15 cellular contexts compared by ENCODE assay signal in genomic region chr5:73892806-73893205, GRCh38.
DNase-seq lines count a peak whose midpoint lies in the region; ATAC-seq and TF ChIP-seq lines count a peak whose summit lies in the region.
"Had no signal": no experiment of that assay in that cellular context is flagged by ENCODE, and none has a peak within 500 bp of the region (broad histone marks: within the 10 kb centered on the region; RNA-seq: fewer than 3 reads in every experiment).

No MANE protein-coding gene starts in this region.

- H3K4me3 Mint-ChIP-seq in MCF 10A (ENCODE audit: unreplicated experiment): no peak overlapping the region
- H3K4me3 Mint-ChIP-seq: activated B cell treated with CpG ODN at 0.5 μM for 24 hours; activated naive CD4-positive, alpha-beta T cell treated with anti-CD3 and anti-CD28 coated beads, Interleukin-2, amount 10 ng/mL, durations not matched to agents 7 days and 5 days; stimulated activated naive CD8-positive, alpha-beta T cell treated with anti-CD3 and anti-CD28 coated beads, Interleukin-15, Interleukin-2, amounts not matched to agents 100 ng/mL and 50 ng/mL, for 24 hours had no signal

- TF ChIP-seq CTCF in MCF 10A (IDR thresholded peaks at IDR 0.05; ENCODE audit: unreplicated experiment): no peak
- TF ChIP-seq CTCF in breast epithelium (IDR thresholded peaks at IDR 0.05): no peak
- TF ChIP-seq CTCF in fibroblast of the aortic adventitia (IDR thresholded peaks at IDR 0.05; ENCODE audit: insufficient read depth, low read length): no peak

- H3K27ac Mint-ChIP-seq in MCF 10A (ENCODE audit: low read depth, unreplicated experiment): peak overlapping the region; percentile 14
- H3K27ac Mint-ChIP-seq: activated B cell treated with CpG ODN at 0.5 μM for 24 hours; activated naive CD4-positive, alpha-beta T cell treated with anti-CD3 and anti-CD28 coated beads, Interleukin-2, amount 10 ng/mL, durations not matched to agents 7 days and 5 days; stimulated activated naive CD8-positive, alpha-beta T cell treated with anti-CD3 and anti-CD28 coated beads, Interleukin-15, Interleukin-2, amounts not matched to agents 100 ng/mL and 50 ng/mL, for 24 hours had no signal

- H3K36me3 ChIP-seq in breast epithelium: no peaks in the 10 kb centered on the region
- H3K36me3 ChIP-seq: spleen had no signal

- peak; percentile 89 for DNase-seq in MCF 10A (ENCODE audit: unreplicated experiment)
- no peak for DNase-seq in breast epithelium (ENCODE audit: low spot score in 2 of 2)
- DNase-seq in amniotic stem cell (lab: John Stamatoyannopoulos, UW): peak; percentile 51
- DNase-seq in fibroblast of the aortic adventitia (ENCODE audit: low read depth): peak; percentile 99
- DNase-seq in SW480 (ENCODE audit: low spot score): no peak
- no peak for DNase-seq in activated T-cell treated with anti-CD3 and anti-CD28 coated beads, Interleukin-2, amount 50 U/mL, for 48 hours
- DNase-seq in cerebellar nuclear complex (lab: John Stamatoyannopoulos, UW): no peak
- DNase-seq: activated B cell treated with CpG ODN at 0.5 μM for 24 hours; activated naive CD4-positive, alpha-beta T cell treated with anti-CD3 and anti-CD28 coated beads, Interleukin-2, amount 10 ng/mL, durations not matched to agents 7 days and 5 days; hippocampal formation; NCI-H69; spleen had no signal

- H3K36me3 Mint-ChIP-seq in MCF 10A (ENCODE audit: insufficient read depth, unreplicated experiment): peaks cover 74% of the 10 kb centered on the region
- H3K36me3 Mint-ChIP-seq: activated naive CD4-positive, alpha-beta T cell treated with anti-CD3 and anti-CD28 coated beads, Interleukin-2, amount 10 ng/mL, durations not matched to agents 7 days and 5 days had no signal

- no peak for TF ChIP-seq POLR2A in breast epithelium (IDR thresholded peaks at IDR 0.05)

- no peak for ATAC-seq in HG03460 (IDR thresholded peaks at IDR 0.05; ENCODE audit: unreplicated experiment)

- intact Hi-C loops in MCF 10A (cut with micrococcal nuclease) (no loop called here), breast epithelium (cut with DNase I; ENCODE audit: low total_unique reads) (no loop called here)

- no peak overlapping the region for H3K4me3 ChIP-seq in breast epithelium
- H3K4me3 ChIP-seq in fibroblast of the aortic adventitia (ENCODE audit: low read depth, low read length): no peak overlapping the region
- H3K4me3 ChIP-seq: spleen had no signal

- CTCF ChIA-PET in MCF 10A (lab: Yijun Ruan, JAX): interaction anchor here (0.6 to 3.0 kb wide), 2 partner anchors 9 to 10 kb away, joined by 3 to 15 read pairs; no protein-coding TSS in a partner anchor

- H3K27me3 ChIP-seq in breast epithelium: no peaks in the 10 kb centered on the region
- H3K27me3 ChIP-seq: spleen had no signal

- BruUV-seq in MCF 10A (replicated peaks; lab: Mats Ljungman, UMichigan): no TSS peak

- POLR2A ChIA-PET in MCF 10A (lab: Yijun Ruan, JAX): interaction anchor here (1.0 kb wide), 1 partner anchor 754 kb away, joined by 3 read pairs; no protein-coding TSS in a partner anchor

- no peaks in the 10 kb centered on the region for H3K9me3 Mint-ChIP-seq in MCF 10A (ENCODE audit: unreplicated experiment)
- H3K9me3 Mint-ChIP-seq: activated B cell treated with CpG ODN at 0.5 μM for 24 hours; activated naive CD4-positive, alpha-beta T cell treated with anti-CD3 and anti-CD28 coated beads, Interleukin-2, amount 10 ng/mL, durations not matched to agents 7 days and 5 days; stimulated activated naive CD8-positive, alpha-beta T cell treated with anti-CD3 and anti-CD28 coated beads, Interleukin-15, Interleukin-2, amounts not matched to agents 100 ng/mL and 50 ng/mL, for 24 hours had no signal

- no peak overlapping the region for H3K27ac ChIP-seq in breast epithelium
- H3K27ac ChIP-seq: parathyroid adenoma, spleen had no signal

- H3K27me3 Mint-ChIP-seq in MCF 10A (ENCODE audit: insufficient read depth, unreplicated experiment): no peaks in the 10 kb centered on the region

- H3K4me1 Mint-ChIP-seq in MCF 10A (ENCODE audit: insufficient read depth, unreplicated experiment): peaks cover 23% of the 10 kb centered on the region
- H3K4me1 Mint-ChIP-seq: activated B cell treated with CpG ODN at 0.5 μM for 24 hours; activated naive CD4-positive, alpha-beta T cell treated with anti-CD3 and anti-CD28 coated beads, Interleukin-2, amount 10 ng/mL, durations not matched to agents 7 days and 5 days had no signal

- no peaks in the 10 kb centered on the region for H3K4me1 ChIP-seq in breast epithelium
- H3K4me1 ChIP-seq: parathyroid adenoma, spleen had no signal

- no peaks in the 10 kb centered on the region for H3K9me3 ChIP-seq in breast epithelium
- H3K9me3 ChIP-seq: spleen had no signal

Comparison
In these comparisons a context has a peak if more than half of its experiments do, and no peak if none do; other contexts are left out.
1. DNase-seq: peak in MCF 10A (single experiment), amniotic stem cell (single experiment) and fibroblast of the aortic adventitia (single experiment); none in breast epithelium (0 of 2), SW480 (single experiment), activated T-cell treated with anti-CD3 and anti-CD28 coated beads, Interleukin-2, amount 50 U/mL, for 48 hours (0 of 2) and cerebellar nuclear complex (0 of 2).